ENCODE assay signal across 1 cellular context in genomic region chr17:50676065-50676975, GRCh38.
TF ChIP-seq lines count a peak whose summit lies in the region.

No MANE protein-coding gene starts in this region.

TF ChIP-seq in HepG2, 621 proteins besides CTCF, POLR2A, EP300 and RAD21:
- TF ChIP-seq HNRNPL (IDR thresholded peaks at IDR 0.05; ENCODE audit: low read depth, low read length) (0 out of 2 replicates have a peak, but pooled peaks have one; percentile 53), CREM (IDR thresholded peaks at IDR 0.05) (no peak), CREM (CRISPR knock-in tag; IDR thresholded peaks at IDR 0.05) (no peak)
TF ChIP-seq in HepG2: peak in this region for 1.
